In genomic region chr1:2525896-2526823, GRCh38 we compare ENCODE assay signal across 8 cellular contexts. TPM values are rescaled to one million over a fixed set of nuclear protein-coding genes. Genes with fewer than 3 reads are reported as not detected.
DNase-seq lines count a peak whose midpoint lies in the region; ATAC-seq and TF ChIP-seq lines count a peak whose summit lies in the region.

PANK4 (minus strand) TSS chr1:2526596; CDS start chr1:2526587, 9 bp downstream.

- no peak within 1 kb of the TSS for H2AFZ ChIP-seq in smooth muscle cell (ENCODE audit: low read depth)

- DNase-seq in 8988T (peak; percentile 96), NCI-H2171 (lab: John Stamatoyannopoulos, UW) (peak; percentile 94), WERI-Rb-1 (peak; percentile 91), breast epithelium (ENCODE audit: low spot score in 2 of 2) (peak; percentile 89 to 91), iPS-NIHi7 (ENCODE audit: extremely low spot score) (peak; percentile 92), smooth muscle cell (lab: John Stamatoyannopoulos, UW; ENCODE audit: unreplicated experiment) (peak; percentile 87)

- H3K36me3 ChIP-seq in WERI-Rb-1 (peaks cover 35% of the 10 kb centered on the region), breast epithelium (no peaks in the 10 kb centered on the region), smooth muscle cell (ENCODE audit: low read depth) (no peaks in the 10 kb centered on the region)

- ATAC-seq in GM18511 (IDR thresholded peaks at IDR 0.05; ENCODE audit: unreplicated experiment) (peak; percentile 84), HG03025 (IDR thresholded peaks at IDR 0.05; ENCODE audit: low FRiP score, unreplicated experiment) (peak; percentile 78)

- H4K20me1 ChIP-seq in smooth muscle cell (ENCODE audit: low read depth) = peaks cover 49% of the 10 kb centered on the region

- H3K4me3 ChIP-seq in WERI-Rb-1 (ENCODE audit: low read depth, low read length) = peak within 1 kb of the TSS; percentile 67
- H3K4me3 ChIP-seq in breast epithelium = peak within 1 kb of the TSS; percentile 67 to 76 (median 75)
- H3K4me3 ChIP-seq in smooth muscle cell = peak within 1 kb of the TSS; percentile 99

- 2% methylated on average over 47 of the region's 109 CpGs for WGBS in smooth muscle cell (ENCODE audit: low lambda C conversion rate)

- H3K27me3 ChIP-seq in WERI-Rb-1 (ENCODE audit: insufficient read depth, low read depth, severe bottlenecking) (no peaks in the 10 kb centered on the region), breast epithelium (peaks cover 0 to 16% of the 10 kb centered on the region in 2 donors), smooth muscle cell (ENCODE audit: low read depth) (peaks cover 33% of the 10 kb centered on the region)

- H3K4me2 ChIP-seq in smooth muscle cell = peak within 1 kb of the TSS; percentile 98

- TF ChIP-seq CTCF in WERI-Rb-1 (IDR thresholded peaks at IDR 0.05; ENCODE audit: low read depth, low read length) = no peak
- peak in 1 of 3 donors; percentile 18 for TF ChIP-seq CTCF in breast epithelium (IDR thresholded peaks at IDR 0.05)
- TF ChIP-seq CTCF in smooth muscle cell (IDR thresholded peaks at IDR 0.05; ENCODE audit: borderline replicate concordance, insufficient read depth, poor library complexity, severe bottlenecking) = no peak

- peaks cover 42% of the 10 kb centered on the region for H3K79me2 ChIP-seq in smooth muscle cell (ENCODE audit: low read depth)

- TF ChIP-seq POLR2A in breast epithelium (IDR thresholded peaks at IDR 0.05) = no peak

- H3K27ac ChIP-seq in WERI-Rb-1 (peak within 1 kb of the TSS; percentile 86), breast epithelium (peak within 1 kb of the TSS; percentile 49 to 93), smooth muscle cell (ENCODE audit: low read depth) (peak within 1 kb of the TSS; percentile 81)

- intact Hi-C loops in breast epithelium (cut with DNase I; ENCODE audit: low total_unique reads) = no loop called here

- peak within 1 kb of the TSS; percentile 91 for H3K9ac ChIP-seq in smooth muscle cell (ENCODE audit: low read depth)

- no peaks in the 10 kb centered on the region for H3F3A ChIP-seq in smooth muscle cell (ENCODE audit: low read depth)

- peaks cover 41 to 45% of the 10 kb centered on the region in 2 donors for H3K4me1 ChIP-seq in breast epithelium
- peaks cover 22% of the 10 kb centered on the region for H3K4me1 ChIP-seq in smooth muscle cell (ENCODE audit: low read depth)

- H3K9me3 ChIP-seq in WERI-Rb-1 (ENCODE audit: severe bottlenecking) (no peaks in the 10 kb centered on the region), breast epithelium (no peaks in the 10 kb centered on the region), smooth muscle cell (replicated peaks; ENCODE audit: low read depth) (no peaks in the 10 kb centered on the region)

RNA-seq across cellular contexts. Expression of gene PANK4, which starts in this region (rescaled TPM):
- total RNA-seq in breast epithelium (10 to 100 TPM; 16.5 to 32.8 (median 31.3) TPM), smooth muscle cell (27.2 and 28.7 TPM in 2 replicates)
- 28.4 and 28.5 TPM in 2 replicates for polyA plus RNA-seq in smooth muscle cell

Comparison
In these comparisons a context has a peak if more than half of its experiments do, and no peak if none do; other contexts are left out.
1. Peak in every context shown above with its lines: DNase-seq, ATAC-seq, H3K4me3 ChIP-seq and H3K27ac ChIP-seq.